2 cellular contexts compared by ENCODE assay signal in the genomic region with DNA sequence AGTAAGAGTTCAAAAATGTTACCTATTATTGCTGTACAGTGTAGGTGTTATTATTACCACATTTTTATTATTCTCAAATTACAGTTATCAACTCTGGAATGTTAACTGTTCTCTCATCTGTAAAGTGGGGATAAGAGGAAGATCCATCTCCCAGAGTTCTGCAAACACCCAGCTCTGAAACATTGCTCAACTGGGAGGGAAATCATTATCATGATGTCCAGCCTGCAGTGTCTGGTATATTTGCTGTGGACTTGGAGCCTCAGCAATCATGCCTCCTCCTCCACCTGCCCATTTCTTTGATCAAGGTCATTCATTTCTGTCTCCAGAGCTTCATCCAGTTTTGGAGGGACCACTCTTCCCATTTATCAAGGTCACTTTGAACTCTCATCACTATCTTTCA.
TF ChIP-seq lines count a peak whose summit lies in the region.

No MANE protein-coding gene starts in this region.

TF ChIP-seq in HepG2, 621 proteins besides CTCF, POLR2A, EP300 and RAD21 (continued from another document):
- TF ChIP-seq ZNF577 (CRISPR knock-in tag; IDR thresholded peaks at IDR 0.05; ENCODE audit: borderline replicate concordance, low read depth): no peak
- peak; percentile 16; the same call in 1 of the 2 replicates for TF ChIP-seq CEBPB (IDR thresholded peaks at IDR 0.05; ENCODE audit: borderline replicate concordance, low read depth, low read length)
- no peak for TF ChIP-seq ETV5 (CRISPR knock-in tag; IDR thresholded peaks at IDR 0.05; ENCODE audit: borderline replicate concordance)
TF ChIP-seq in HepG2: peak in this region for 2.

TF ChIP-seq in liver, 16 proteins besides CTCF, POLR2A, EP300 and RAD21:
- TF ChIP-seq, protein P1, sequence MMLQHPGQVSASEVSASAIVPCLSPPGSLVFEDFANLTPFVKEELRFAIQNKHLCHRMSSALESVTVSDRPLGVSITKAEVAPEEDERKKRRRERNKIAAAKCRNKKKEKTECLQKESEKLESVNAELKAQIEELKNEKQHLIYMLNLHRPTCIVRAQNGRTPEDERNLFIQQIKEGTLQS (IDR thresholded peaks at IDR 0.05): no peak
- TF ChIP-seq ZBTB33 (IDR thresholded peaks at IDR 0.05) (peak; percentile 24), FOXA2 (IDR thresholded peaks at IDR 0.05) (no peak), NR2F2 (IDR thresholded peaks at IDR 0.05) (no peak), HNF4A (conservative IDR thresholded peaks at IDR 0.05) (peak; percentile 70), REST (IDR thresholded peaks at IDR 0.05) (peak; percentile 33), TAF1 (conservative IDR thresholded peaks at IDR 0.05) (no peak), GABPA (IDR thresholded peaks at IDR 0.05 in 1 of 2, conservative IDR thresholded peaks at IDR 0.05 in 1 of 2) (no peak), FOXA1 (IDR thresholded peaks at IDR 0.05) (no peak), EGR1 (IDR thresholded peaks at IDR 0.05; ENCODE audit: low read depth in 2 of 2) (no peak), SP1 (IDR thresholded peaks at IDR 0.05) (peak; percentile 47), JUND (IDR thresholded peaks at IDR 0.05) (peak in 1 of 2 donors; percentile 28), HNF4G (IDR thresholded peaks at IDR 0.05) (peak; percentile 39), MAX (IDR thresholded peaks at IDR 0.05) (peak; percentile 56), YY1 (IDR thresholded peaks at IDR 0.05) (peak; percentile 76), RXRA (IDR thresholded peaks at IDR 0.05) (peak in 1 of 2 donors; percentile 50)
